ENCODE assay signal across 9 cellular contexts in the genomic region with DNA sequence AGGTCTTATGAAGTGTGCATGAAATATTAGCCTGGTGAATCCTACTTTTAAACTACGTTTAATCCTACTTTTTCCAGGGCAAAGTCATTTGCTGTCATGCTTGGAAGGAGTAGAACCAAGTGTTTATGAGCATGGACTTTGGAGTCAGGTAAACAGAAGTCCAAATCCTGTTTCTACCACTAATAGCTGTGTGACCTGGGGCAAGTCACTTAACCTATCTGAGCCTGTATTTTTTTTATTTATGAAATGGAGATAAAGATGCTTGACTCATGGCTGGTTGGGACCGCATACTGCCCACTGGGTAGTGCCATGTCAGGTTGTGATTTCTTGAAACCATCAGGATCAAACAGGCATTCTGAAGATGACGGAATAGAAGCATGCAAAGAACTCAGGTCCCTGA.
"Had no signal": no experiment of that assay in that cellular context is flagged by ENCODE, and none has a peak within 500 bp of the region (broad histone marks: within the 10 kb centered on the region; RNA-seq: fewer than 3 reads in every experiment).

No MANE protein-coding gene starts in this region.

- H3K27ac ChIP-seq: HL-60, KMS-11 had no signal

- FAIRE-seq: H1, H54 had no signal

- H3K9me3 Mint-ChIP-seq: GM23338 had no signal

- H3K9ac ChIP-seq: KMS-11 had no signal

- H3K4me3 ChIP-seq: GM23338 had no signal

- ATAC-seq: GM23338 had no signal

- H2AFZ ChIP-seq: GM23338 had no signal

- H3K4me2 ChIP-seq: GM23338, KMS-11 had no signal

- H3K27ac Mint-ChIP-seq: GM23338, H9 had no signal

- DNase-seq: H9, HCEC 1CT, IMR-90, KBM-7 had no signal

- H3K4me3 Mint-ChIP-seq: GM23338, H9 had no signal
